ENCODE assay signal across 28 cellular contexts in the genomic region with DNA sequence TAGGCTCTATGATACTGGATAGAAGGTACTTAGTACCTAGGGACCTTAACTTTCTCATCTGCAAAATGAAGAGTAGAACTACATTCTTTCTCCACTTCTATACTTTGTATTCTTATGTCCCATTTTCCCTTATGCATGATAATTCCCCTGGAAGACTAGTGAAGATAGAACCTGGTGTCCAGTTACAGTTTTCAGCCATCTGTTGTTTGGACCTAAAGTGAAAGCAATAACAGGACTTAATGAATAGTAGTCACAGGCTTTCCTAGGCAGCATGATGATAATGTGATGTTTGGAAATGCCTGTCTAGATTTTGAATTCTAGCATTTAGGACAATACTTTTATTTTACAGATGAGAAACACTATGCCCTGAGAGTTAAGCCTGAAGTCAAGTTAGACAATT.
A peak's percentile ranks its signal among the peaks of the same experiment; 100 is the strongest.
DNase-seq lines count a peak whose midpoint lies in the region; ATAC-seq and TF ChIP-seq lines count a peak whose summit lies in the region.
"Had no signal": no experiment of that assay in that cellular context is flagged by ENCODE, and none has a peak within 500 bp of the region (broad histone marks: within the 10 kb centered on the region; RNA-seq: fewer than 3 reads in every experiment).

No MANE protein-coding gene starts in this region.

- H3K4me3 ChIP-seq in GM23338 (no peak overlapping the region), adipocyte (ENCODE audit: low read length) (no peak overlapping the region)
- H3K4me3 ChIP-seq: esophagus squamous epithelium, sigmoid colon, SK-N-MC had no signal

- no peaks in the 10 kb centered on the region for H3K36me3 Mint-ChIP-seq in GM23338 (ENCODE audit: low read depth)
- H3K36me3 Mint-ChIP-seq: activated CD4-positive, alpha-beta memory T cell treated with anti-CD3 and anti-CD28 coated beads for 36 hours; activated naive CD4-positive, alpha-beta T cell treated with anti-CD3 and anti-CD28 coated beads, Interleukin-2, amount 50 U/mL, for 72 hours; CD4-positive, alpha-beta memory T cell had no signal

- no peak overlapping the region for H3K9ac ChIP-seq in adipocyte (ENCODE audit: low read length)

- no peak for ATAC-seq in GM23338
- no peak for ATAC-seq in GM21825 (IDR thresholded peaks at IDR 0.05; ENCODE audit: unreplicated experiment)
- ATAC-seq: activated naive CD4-positive, alpha-beta T cell treated with anti-CD3 and anti-CD28 coated beads, Interleukin-2, amount 50 U/mL, for 72 hours; activated T-helper 17 cell treated with anti-CD3 and anti-CD28 coated beads, Interleukin-2, amount 50 U/mL, for 72 hours; T-helper 17 cell had no signal

- H3K9me3 Mint-ChIP-seq in GM23338 = no peaks in the 10 kb centered on the region
- H3K9me3 Mint-ChIP-seq: activated CD4-positive, alpha-beta memory T cell treated with anti-CD3 and anti-CD28 coated beads for 36 hours; activated naive CD4-positive, alpha-beta T cell treated with anti-CD3 and anti-CD28 coated beads, Interleukin-2, amount 50 U/mL, for 72 hours; activated T-helper 17 cell treated with anti-CD3 and anti-CD28 coated beads, Interleukin-2, amount 50 U/mL, for 72 hours; endodermal cell; neural crest cell had no signal

- H3K4me1 Mint-ChIP-seq in GM23338 = peaks cover 19% of the 10 kb centered on the region; the same call in 2 of the 3 replicates
- H3K4me1 Mint-ChIP-seq: activated T-helper 17 cell treated with anti-CD3 and anti-CD28 coated beads, Interleukin-2, amount 50 U/mL, for 72 hours; CD4-positive, alpha-beta memory T cell; neural crest cell; T-helper 17 cell had no signal

- H3K4me2 ChIP-seq in GM23338 = peak overlapping the region; percentile 2; the same call in 1 of the 2 replicates

- H2AFZ ChIP-seq in GM23338 = no peak overlapping the region

- H3K79me2 ChIP-seq in GM23338 (replicated peaks; ENCODE audit: insufficient read depth) = no peaks in the 10 kb centered on the region

- no peaks in the 10 kb centered on the region for H3K27me3 Mint-ChIP-seq in GM23338 (ENCODE audit: insufficient read depth, low read depth, poor library complexity)
- H3K27me3 Mint-ChIP-seq: activated CD4-positive, alpha-beta memory T cell treated with anti-CD3 and anti-CD28 coated beads for 36 hours; activated T-helper 17 cell treated with anti-CD3 and anti-CD28 coated beads, Interleukin-2, amount 50 U/mL, for 72 hours; CD4-positive, alpha-beta memory T cell; T-helper 17 cell had no signal

- DNase-seq in GM23338 (ENCODE audit: low spot score) (no peak), NCI-H2171 treated with DMSO at 0.1 percent for 48 hours (lab: John Stamatoyannopoulos, UW) (peak; percentile 81), adipocyte (ENCODE audit: low read depth) (peak; percentile 43), renal cortical epithelial cell (ENCODE audit: low read depth) (peak; percentile 7), NCI-H2107 treated with DMSO at 0.1 percent for 48 hours (lab: John Stamatoyannopoulos, UW; ENCODE audit: unreplicated experiment) (no peak), GM10266 (ENCODE audit: extremely low spot score) (no peak)
- DNase-seq: activated CD4-positive, alpha-beta memory T cell treated with anti-CD3 and anti-CD28 coated beads for 36 hours; activated CD4-positive, CD25-positive, alpha-beta regulatory T cell treated with anti-CD3 and anti-CD28 coated beads, Interleukin-2, amount 50 U/mL, for 72 hours; activated CD8-positive, alpha-beta memory T cell treated with anti-CD3 and anti-CD28 coated beads, Interleukin-2, amount 50 U/mL, for 48 hours; anterior cingulate cortex; CD4-positive, alpha-beta memory T cell; cortex of kidney; endodermal cell; esophagus squamous epithelium; GF-D8; NCI-H1092; NCI-H1930; NCI-H526; sigmoid colon; stimulated activated CD4-positive, alpha-beta T cell treated with anti-CD3 and anti-CD28 coated beads, Interleukin-15, amount 100 ng/mL, for 24 hours; stimulated activated naive CD4-positive, alpha-beta T cell; T-helper 17 cell had no signal

- H3K4me1 ChIP-seq in GM23338 (ENCODE audit: insufficient read depth) (peaks cover 7% of the 10 kb centered on the region; the same call in 1 of the 2 replicates), adipocyte (ENCODE audit: control insufficient read depth, insufficient read depth, low read length) (peaks cover 16% of the 10 kb centered on the region)
- H3K4me1 ChIP-seq: esophagus squamous epithelium, sigmoid colon had no signal

- no peaks in the 10 kb centered on the region for H4K20me1 ChIP-seq in GM23338 (replicated peaks; ENCODE audit: insufficient read depth)

- no peak overlapping the region for H3K4me3 Mint-ChIP-seq in GM23338
- H3K4me3 Mint-ChIP-seq: activated CD4-positive, alpha-beta memory T cell treated with anti-CD3 and anti-CD28 coated beads for 36 hours; activated T-helper 17 cell treated with anti-CD3 and anti-CD28 coated beads, Interleukin-2, amount 50 U/mL, for 72 hours; CD4-positive, alpha-beta memory T cell; endodermal cell; neural crest cell; T-helper 17 cell had no signal

- H3K27me3 ChIP-seq in GM23338 (ENCODE audit: insufficient read depth) = no peaks in the 10 kb centered on the region
- H3K27me3 ChIP-seq in adipocyte (replicated peaks; ENCODE audit: control insufficient read depth, insufficient read depth, low read length) = no peaks in the 10 kb centered on the region
- H3K27me3 ChIP-seq: esophagus squamous epithelium, sigmoid colon had no signal

- no peaks in the 10 kb centered on the region for H3K9me2 ChIP-seq in GM23338 (ENCODE audit: insufficient read depth)

- no peak overlapping the region for H3K27ac ChIP-seq in GM23338 (ENCODE audit: low read depth)
- H3K27ac ChIP-seq: esophagus squamous epithelium, RWPE1, sigmoid colon, SK-N-MC had no signal

- H3K9me3 ChIP-seq in adipocyte (ENCODE audit: control insufficient read depth, low read length) = no peaks in the 10 kb centered on the region
- H3K9me3 ChIP-seq: esophagus squamous epithelium, sigmoid colon had no signal

- TF ChIP-seq CTCF in GM23338 (conservative IDR thresholded peaks at IDR 0.05; ENCODE audit: low read depth in 2 of 2) (no peak), GM10266 (IDR thresholded peaks at IDR 0.05; ENCODE audit: control insufficient read depth, insufficient read depth, low read depth, missing control alignments) (no peak)

- H3F3A ChIP-seq in GM23338 (replicated peaks; ENCODE audit: low read depth) = no peaks in the 10 kb centered on the region

- no peaks in the 10 kb centered on the region for H3K36me3 ChIP-seq in GM23338 (ENCODE audit: insufficient read depth)
- no peaks in the 10 kb centered on the region for H3K36me3 ChIP-seq in adipocyte (ENCODE audit: control insufficient read depth, insufficient read depth, low read length, severe bottlenecking)
- H3K36me3 ChIP-seq: esophagus squamous epithelium, sigmoid colon had no signal

- no peak overlapping the region for H3K27ac Mint-ChIP-seq in GM23338
- H3K27ac Mint-ChIP-seq: activated CD4-positive, alpha-beta memory T cell treated with anti-CD3 and anti-CD28 coated beads for 36 hours; activated naive CD4-positive, alpha-beta T cell treated with anti-CD3 and anti-CD28 coated beads, Interleukin-2, amount 50 U/mL, for 72 hours; activated T-helper 17 cell treated with anti-CD3 and anti-CD28 coated beads, Interleukin-2, amount 50 U/mL, for 72 hours; CD4-positive, alpha-beta memory T cell; endodermal cell; T-helper 17 cell had no signal

TF ChIP-seq in GM23338, 12 proteins besides CTCF, POLR2A, EP300 and RAD21 (continues in another document):
- TF ChIP-seq EZH2phosphoT487 (IDR thresholded peaks at IDR 0.05; ENCODE audit: unreplicated experiment) (no peak), NANOG (IDR thresholded peaks at IDR 0.05; ENCODE audit: borderline replicate concordance) (no peak), POLR2AphosphoS5 (IDR thresholded peaks at IDR 0.05; ENCODE audit: low read depth) (no peak), JUNB (IDR thresholded peaks at IDR 0.05; ENCODE audit: unreplicated experiment) (no peak), CREB1 (CRISPR knock-in tag; IDR thresholded peaks at IDR 0.05; ENCODE audit: low read depth) (no peak), ZNF331 (CRISPR knock-in tag; IDR thresholded peaks at IDR 0.05; ENCODE audit: low read depth) (no peak)
- TF ChIP-seq, protein P1, sequence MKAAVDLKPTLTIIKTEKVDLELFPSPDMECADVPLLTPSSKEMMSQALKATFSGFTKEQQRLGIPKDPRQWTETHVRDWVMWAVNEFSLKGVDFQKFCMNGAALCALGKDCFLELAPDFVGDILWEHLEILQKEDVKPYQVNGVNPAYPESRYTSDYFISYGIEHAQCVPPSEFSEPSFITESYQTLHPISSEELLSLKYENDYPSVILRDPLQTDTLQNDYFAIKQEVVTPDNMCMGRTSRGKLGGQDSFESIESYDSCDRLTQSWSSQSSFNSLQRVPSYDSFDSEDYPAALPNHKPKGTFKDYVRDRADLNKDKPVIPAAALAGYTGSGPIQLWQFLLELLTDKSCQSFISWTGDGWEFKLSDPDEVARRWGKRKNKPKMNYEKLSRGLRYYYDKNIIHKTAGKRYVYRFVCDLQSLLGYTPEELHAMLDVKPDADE (IDR thresholded peaks at IDR 0.05) = no peak
- TF ChIP-seq, protein P2, sequence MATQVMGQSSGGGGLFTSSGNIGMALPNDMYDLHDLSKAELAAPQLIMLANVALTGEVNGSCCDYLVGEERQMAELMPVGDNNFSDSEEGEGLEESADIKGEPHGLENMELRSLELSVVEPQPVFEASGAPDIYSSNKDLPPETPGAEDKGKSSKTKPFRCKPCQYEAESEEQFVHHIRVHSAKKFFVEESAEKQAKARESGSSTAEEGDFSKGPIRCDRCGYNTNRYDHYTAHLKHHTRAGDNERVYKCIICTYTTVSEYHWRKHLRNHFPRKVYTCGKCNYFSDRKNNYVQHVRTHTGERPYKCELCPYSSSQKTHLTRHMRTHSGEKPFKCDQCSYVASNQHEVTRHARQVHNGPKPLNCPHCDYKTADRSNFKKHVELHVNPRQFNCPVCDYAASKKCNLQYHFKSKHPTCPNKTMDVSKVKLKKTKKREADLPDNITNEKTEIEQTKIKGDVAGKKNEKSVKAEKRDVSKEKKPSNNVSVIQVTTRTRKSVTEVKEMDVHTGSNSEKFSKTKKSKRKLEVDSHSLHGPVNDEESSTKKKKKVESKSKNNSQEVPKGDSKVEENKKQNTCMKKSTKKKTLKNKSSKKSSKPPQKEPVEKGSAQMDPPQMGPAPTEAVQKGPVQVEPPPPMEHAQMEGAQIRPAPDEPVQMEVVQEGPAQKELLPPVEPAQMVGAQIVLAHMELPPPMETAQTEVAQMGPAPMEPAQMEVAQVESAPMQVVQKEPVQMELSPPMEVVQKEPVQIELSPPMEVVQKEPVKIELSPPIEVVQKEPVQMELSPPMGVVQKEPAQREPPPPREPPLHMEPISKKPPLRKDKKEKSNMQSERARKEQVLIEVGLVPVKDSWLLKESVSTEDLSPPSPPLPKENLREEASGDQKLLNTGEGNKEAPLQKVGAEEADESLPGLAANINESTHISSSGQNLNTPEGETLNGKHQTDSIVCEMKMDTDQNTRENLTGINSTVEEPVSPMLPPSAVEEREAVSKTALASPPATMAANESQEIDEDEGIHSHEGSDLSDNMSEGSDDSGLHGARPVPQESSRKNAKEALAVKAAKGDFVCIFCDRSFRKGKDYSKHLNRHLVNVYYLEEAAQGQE (IDR thresholded peaks at IDR 0.05; ENCODE audit: unreplicated experiment) = no peak

Comparison
In these comparisons a context has a peak if more than half of its experiments do, and no peak if none do; other contexts are left out.
1. DNase-seq: peak in NCI-H2171 treated with DMSO at 0.1 percent for 48 hours (single experiment), adipocyte (single experiment) and renal cortical epithelial cell (single experiment); none in GM23338 (single experiment), NCI-H2107 treated with DMSO at 0.1 percent for 48 hours (single experiment) and GM10266 (single experiment).